ENCODE assay signal across 8 cellular contexts in the genomic region with DNA sequence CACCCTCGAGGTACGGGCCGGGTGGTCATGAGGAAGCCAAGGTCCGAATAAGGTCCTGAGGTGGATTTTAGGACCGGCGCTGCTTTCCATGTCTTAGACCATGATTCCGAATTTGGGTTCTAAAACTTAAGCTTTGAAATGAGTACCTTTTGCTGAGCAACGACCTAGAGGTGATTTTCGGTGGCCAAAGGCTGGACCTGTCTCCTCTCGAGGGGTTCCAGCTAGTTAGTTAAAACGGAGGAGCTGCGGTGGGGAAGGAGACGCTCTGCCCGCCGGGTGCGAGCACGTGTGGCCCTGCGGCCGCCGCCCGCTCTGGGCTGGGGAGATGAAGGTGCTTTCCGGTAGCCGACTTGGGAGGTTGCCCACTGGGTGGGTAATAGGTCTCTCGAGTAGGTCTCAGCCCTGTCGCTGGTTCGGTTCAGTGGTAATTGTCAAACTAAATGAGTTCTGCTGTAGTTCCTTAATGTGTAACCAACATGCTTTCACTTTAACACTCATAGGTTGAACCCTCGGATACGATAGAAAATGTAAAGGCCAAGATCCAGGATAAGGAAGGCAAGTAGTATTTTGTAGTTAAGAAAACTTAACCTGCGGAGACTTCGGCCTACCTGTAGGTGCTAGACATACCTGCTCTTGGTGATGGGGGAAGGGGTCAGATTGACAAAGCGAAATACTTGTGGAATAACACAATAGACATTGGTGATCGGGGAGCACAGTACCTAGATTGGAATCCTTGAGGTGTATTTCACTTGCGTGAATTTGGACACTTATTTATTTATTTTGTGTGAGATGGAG. TPM values are rescaled to one million over a fixed set of nuclear protein-coding genes. Genes with fewer than 3 reads are reported as not detected.
DNase-seq lines count a peak whose midpoint lies in the region; ATAC-seq and TF ChIP-seq lines count a peak whose summit lies in the region.

No MANE protein-coding gene starts in this region.

- WGBS in mammary epithelial cell (ENCODE audit: low coverage, missing lambda C conversion rate) = 2% methylated on average over 24 of the region's 33 CpGs

- H3K4me2 ChIP-seq in mammary epithelial cell (ENCODE audit: insufficient read depth, low read depth, low read length) = peak overlapping the region; percentile 86

- peaks cover 28% of the 10 kb centered on the region for H3K36me3 ChIP-seq in mammary epithelial cell (ENCODE audit: insufficient read depth, low read length)

- CTCF ChIA-PET in mammary epithelial cell (lab: Charles Lee; ENCODE audit: low non-redundant PET) = interaction anchor here (0.5 to 0.6 kb wide), 2 partner anchors 35 to 380 kb away, joined by 3 to 5 read pairs; no protein-coding TSS in a partner anchor

- H3K9ac ChIP-seq in mammary epithelial cell (ENCODE audit: insufficient read depth, low read length) = peak overlapping the region; percentile 100

- no peaks in the 10 kb centered on the region for H3K27me3 ChIP-seq in mammary epithelial cell (ENCODE audit: insufficient read depth, low read length)
- H3K27me3 ChIP-seq in layer of hippocampus (ENCODE audit: control insufficient read depth, insufficient read depth, low read length) = no peaks in the 10 kb centered on the region

- H3K9me3 ChIP-seq in mammary epithelial cell (replicated peaks; ENCODE audit: insufficient read depth, low read length) = no peaks in the 10 kb centered on the region

- DNase-seq in NCI-H1105 (lab: John Stamatoyannopoulos, UW) = peak; percentile 5
- no peak for DNase-seq in NCI-H1105 treated with DMSO at 0.1 percent for 48 hours (lab: John Stamatoyannopoulos, UW)
- DNase-seq in T-helper 9 cell = peak; percentile 59
- DNase-seq in mammary epithelial cell = peak; percentile 32
- peak; percentile 54 for DNase-seq in stimulated activated CD4-positive, alpha-beta T cell treated with anti-CD3 and anti-CD28 coated beads, Interleukin-4, amount 100 ng/mL, for 24 hours
- no peak for DNase-seq in NCI-H345 treated with DMSO at 0.1 percent for 48 hours (lab: John Stamatoyannopoulos, UW; ENCODE audit: unreplicated experiment)

- dilution Hi-C loops in mammary epithelial cell (cut with HindIII; ENCODE audit: low sequenced_read_pairs) = no loop called here

- intact Hi-C loops in mammary epithelial cell (cut with micrococcal nuclease) = loop anchor here (2.0 kb wide), 2 partner anchors 182 to 188 kb away; partner anchors contain the start of gene RTN4

- peaks cover 27% of the 10 kb centered on the region for H3K4me1 ChIP-seq in mammary epithelial cell (ENCODE audit: insufficient read depth, low read length)

- TF ChIP-seq CTCF in mammary epithelial cell (conservative IDR thresholded peaks at IDR 0.05 in 1 of 2, IDR thresholded peaks at IDR 0.05 in 1 of 2; ENCODE audit: extremely low read depth in 1 of 2, insufficient read depth in 1 of 2, low read depth in 1 of 2, low read length in 2 of 2) = no peak

- peak; percentile 22 for ATAC-seq in HG03196 (IDR thresholded peaks at IDR 0.05; ENCODE audit: unreplicated experiment)

- H3K79me2 ChIP-seq in mammary epithelial cell (ENCODE audit: insufficient read depth, low read length) = peaks cover 77% of the 10 kb centered on the region

- H4K20me1 ChIP-seq in mammary epithelial cell (ENCODE audit: insufficient read depth, low read length) = peaks cover 2% of the 10 kb centered on the region

- H3K4me3 ChIP-seq in mammary epithelial cell (replicated peaks in 1 of 3; ENCODE audit: insufficient read depth in 1 of 3, low read depth in 2 of 3, low read length in 3 of 3) = peak overlapping the region; percentile 63 to 99 (median 98)

- H3K27ac ChIP-seq in mammary epithelial cell (ENCODE audit: insufficient read depth, low read depth, low read length) (peak overlapping the region; percentile 96), layer of hippocampus (ENCODE audit: low read depth, low read length) (peak overlapping the region; percentile 97)

- in situ Hi-C loops in mammary epithelial cell (cut with MboI; ENCODE audit: low sequenced_read_pairs in 2 of 2) = no loop called here

- peak overlapping the region; percentile 91 for H2AFZ ChIP-seq in mammary epithelial cell (ENCODE audit: low read depth, low read length)

- BruUV-seq in mammary epithelial cell (replicated peaks; lab: Mats Ljungman, UMichigan) = TSS peak; percentile 64

RNA-seq across cellular contexts. Expression of gene RPS27A, which starts 0.6 kb away (rescaled TPM):
- total RNA-seq in mammary epithelial cell = 100 to 1,000 TPM; 572 to 897 TPM
- 1,935 TPM for polyA plus RNA-seq in mammary epithelial cell
- 436 TPM for polyA minus RNA-seq in mammary epithelial cell

RNA-seq across cellular contexts. Expression of gene CLHC1, which starts 1.0 kb away (rescaled TPM):
- total RNA-seq in mammary epithelial cell = 10 to 100 TPM in 1 of 2 donors, 1 to 10 TPM in 1; 7.7 to 17.1 TPM
- polyA plus RNA-seq in mammary epithelial cell = 2.6 TPM
- not detected for polyA minus RNA-seq in mammary epithelial cell

RNA-seq across cellular contexts. Expression of gene MTIF2, which starts 36.0 kb away (rescaled TPM):
- total RNA-seq in mammary epithelial cell = 10 to 100 TPM; 24.0 to 39.5 TPM
- polyA plus RNA-seq in mammary epithelial cell = 18.2 TPM
- polyA minus RNA-seq in mammary epithelial cell = 13.4 TPM

Comparison
In these comparisons a context has a peak if more than half of its experiments do, and no peak if none do; other contexts are left out.
1. DNase-seq: peak in NCI-H1105 (single experiment), T-helper 9 cell (single experiment), mammary epithelial cell (single experiment) and stimulated activated CD4-positive, alpha-beta T cell treated with anti-CD3 and anti-CD28 coated beads, Interleukin-4, amount 100 ng/mL, for 24 hours (single experiment); none in NCI-H1105 treated with DMSO at 0.1 percent for 48 hours (single experiment) and NCI-H345 treated with DMSO at 0.1 percent for 48 hours (single experiment).